24 cellular contexts compared by ENCODE assay signal in the genomic region with DNA sequence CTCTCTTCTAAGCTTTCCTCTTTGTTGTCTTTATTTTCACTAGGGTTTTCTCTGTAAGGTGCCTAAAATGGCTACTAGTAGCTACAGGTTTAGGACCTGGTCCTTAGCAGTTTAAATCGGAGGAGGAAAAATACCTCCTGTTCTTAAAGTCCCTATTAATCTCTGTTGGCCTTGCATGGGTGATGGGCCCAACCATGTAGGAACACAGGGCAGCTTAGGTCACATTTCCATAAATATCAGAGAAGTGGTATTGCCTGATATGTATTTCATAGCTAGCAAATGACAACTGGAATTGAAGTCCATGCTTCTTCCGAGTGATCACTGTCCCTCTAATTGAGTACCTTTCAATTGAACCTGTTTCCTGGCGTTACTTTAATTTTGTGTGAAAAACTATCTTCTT.
"Had no signal": no experiment of that assay in that cellular context is flagged by ENCODE, and none has a peak within 500 bp of the region (broad histone marks: within the 10 kb centered on the region; RNA-seq: fewer than 3 reads in every experiment).

No MANE protein-coding gene starts in this region.

- H3K27me3 ChIP-seq: MG63, SJSA1 had no signal

- H3K4me1 ChIP-seq: SJSA1 had no signal

- H3K9me3 ChIP-seq: MG63, SJSA1 had no signal

- FAIRE-seq: HepG2, RCC 7860 had no signal

- H3K27ac ChIP-seq: SJSA1 had no signal

- H3K4me3 ChIP-seq: MG63, SJSA1, SK-N-MC had no signal

- H3K36me3 ChIP-seq: MG63, SJSA1 had no signal

- DNase-seq: IMR-90, Karpas-422, KG1, MG63, NCI-H1092, NCI-H1105 treated with DMSO at 0.1 percent for 48 hours, NCI-H1417 treated with DMSO at 0.1 percent for 48 hours, NCI-H146, NCI-H1694 treated with DMSO at 0.1 percent for 48 hours, NCI-H1930, NCI-H2081, NCI-H2107, NCI-H2227 treated with DMSO at 0.1 percent for 48 hours, NCI-H446, NCI-H510A, NCI-H524 treated with DMSO at 0.1 percent for 48 hours, NCI-H69, NCI-H774, RPMI8226, SIG-M5 had no signal

- ATAC-seq: HepG2 had no signal
